In genomic region chr12:75539889-75540288, GRCh38 we compare ENCODE assay signal across 9 cellular contexts.
"Had no signal": no experiment of that assay in that cellular context is flagged by ENCODE, and none has a peak within 500 bp of the region (broad histone marks: within the 10 kb centered on the region; RNA-seq: fewer than 3 reads in every experiment).

No MANE protein-coding gene starts in this region.

- H3K27ac ChIP-seq: HL-60, KMS-11 had no signal

- DNase-seq: H9, HCEC 1CT, KBM-7 had no signal

- H3K9ac ChIP-seq: KMS-11 had no signal

- H3K4me3 ChIP-seq: GM23338 had no signal

- ATAC-seq: GM23338, HepG2 had no signal

- H3K4me2 ChIP-seq: GM23338, KMS-11 had no signal

- FAIRE-seq: H1, H54, HepG2 had no signal
